ENCODE assay signal across 11 cellular contexts in the genomic region with DNA sequence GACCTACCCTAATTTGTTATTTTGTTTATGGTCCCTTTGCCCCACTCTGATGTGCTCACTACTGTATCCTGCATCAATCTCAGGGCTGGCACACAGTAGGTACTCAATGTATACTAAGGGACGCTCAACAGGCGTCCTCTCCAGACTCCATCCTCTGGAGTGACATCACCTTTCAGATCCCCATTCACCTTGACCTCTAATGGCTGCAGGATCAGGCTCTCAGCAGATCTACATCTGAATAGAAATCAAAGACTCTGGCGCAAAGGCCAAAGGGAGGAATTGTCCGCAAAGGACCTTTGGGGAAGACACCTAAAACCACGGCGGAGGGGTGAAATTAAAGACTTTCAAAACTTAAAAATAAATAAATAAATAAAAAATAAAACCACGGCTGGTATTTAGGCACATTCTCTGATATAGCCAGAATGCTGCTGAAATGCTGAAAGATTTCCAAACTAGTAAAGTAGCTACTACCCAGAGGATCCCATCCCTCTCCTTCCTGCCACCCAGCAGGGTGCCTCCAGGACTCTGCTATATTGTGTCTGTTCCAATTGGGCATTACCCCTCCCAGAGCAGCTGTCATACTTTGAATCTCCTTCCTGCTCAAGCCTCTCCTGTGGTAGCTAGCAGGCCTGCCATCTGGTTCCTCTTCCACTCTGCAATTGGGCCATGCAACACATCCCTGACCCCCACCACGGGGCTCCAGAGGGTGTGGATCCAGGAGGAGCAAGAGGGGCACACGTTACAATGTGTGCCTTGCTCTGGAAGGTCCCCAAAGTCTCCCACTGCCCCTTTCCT. TPM values are rescaled to one million over a fixed set of nuclear protein-coding genes. Genes with fewer than 3 reads are reported as not detected.
A peak's percentile ranks its signal among the peaks of the same experiment; 100 is the strongest.
DNase-seq lines count a peak whose midpoint lies in the region; ATAC-seq and TF ChIP-seq lines count a peak whose summit lies in the region.
"Had no signal": no experiment of that assay in that cellular context is flagged by ENCODE, and none has a peak within 500 bp of the region (broad histone marks: within the 10 kb centered on the region; RNA-seq: fewer than 3 reads in every experiment).

No MANE protein-coding gene starts in this region.

- H3K27me3 Mint-ChIP-seq in H9 (ENCODE audit: low read depth) = peaks cover 2% of the 10 kb centered on the region; the same call in 1 of the 2 replicates

- no peak overlapping the region for H3K56ac ChIP-seq in H9 (ENCODE audit: insufficient read length, low read depth, low read length)

- H3K4ac ChIP-seq in H9 (ENCODE audit: low read depth, low read length) = no peak overlapping the region

- no peak overlapping the region for H2BK20ac ChIP-seq in H9 (ENCODE audit: low read depth, low read length, poor library complexity, severe bottlenecking)

- no peak overlapping the region for H3K4me2 ChIP-seq in H9 (ENCODE audit: insufficient read depth, insufficient read length, low read length)

- H2BK15ac ChIP-seq in H9 (ENCODE audit: low read depth, low read length) = no peak overlapping the region

- H2BK5ac ChIP-seq in H9 (ENCODE audit: insufficient read length, low read length) = no peak overlapping the region

- H3K18ac ChIP-seq in H9 (ENCODE audit: insufficient read length, low read depth, low read length) = no peak overlapping the region

- H2AFZ ChIP-seq in H9 (ENCODE audit: low read length) = no peak overlapping the region

- peaks cover 15 to 22% (median 15%) of the 10 kb centered on the region in 3 experiments for H3K36me3 Mint-ChIP-seq in H9 (ENCODE audit: insufficient read depth in 1 of 3, low read depth in 3 of 3)
- H3K36me3 Mint-ChIP-seq: CD8-positive, alpha-beta T cell had no signal

- H3K23me2 ChIP-seq in H9 (ENCODE audit: insufficient read length, low read depth, low read length, poor library complexity, severe bottlenecking) = no peaks in the 10 kb centered on the region

- H3K4me3 Mint-ChIP-seq in H9 = peak overlapping the region in 1 of 2 experiments; percentile 36; a peak in 1 of 5 replicates
- H3K4me3 Mint-ChIP-seq: activated T-cell treated with anti-CD3 and anti-CD28 coated beads, Interleukin-2, amount 50 U/mL, for 4 hours; CD8-positive, alpha-beta T cell had no signal

- WGBS in H9 (ENCODE audit: extremely low coverage, insufficient read length, low lambda C conversion rate) = no CpG with 5 or more reads among the region's 9 CpGs

- H3K79me1 ChIP-seq in H9 (ENCODE audit: insufficient read depth, low read depth, low read length, poor library complexity, severe bottlenecking) = peaks cover 13% of the 10 kb centered on the region

- intact Hi-C loops in left colon (cut with DNase I, micrococcal nuclease) = no loop called here

- H3K9me3 ChIP-seq in H9 (ENCODE audit: control insufficient read depth, low read depth, low read length) (no peaks in the 10 kb centered on the region), SJCRH30 (replicated peaks) (no peaks in the 10 kb centered on the region)

- ATAC-seq in left colon (peak; percentile 33), HG03439 (IDR thresholded peaks at IDR 0.05; ENCODE audit: unreplicated experiment) (no peak), GM19328 (IDR thresholded peaks at IDR 0.05; ENCODE audit: unreplicated experiment) (no peak)
- ATAC-seq: activated T-cell treated with anti-CD3 and anti-CD28 coated beads, Interleukin-2, amount 50 U/mL, for 4 hours; CD8-positive, alpha-beta T cell had no signal

- no peak overlapping the region for H3K23ac ChIP-seq in H9 (ENCODE audit: insufficient read length, low read depth, low read length)

- no peak overlapping the region for H2AK5ac ChIP-seq in H9 (ENCODE audit: insufficient read length, low read length)

- no peak overlapping the region for H3K27ac ChIP-seq in H9 (ENCODE audit: insufficient read length, low read depth, low read length)
- H3K27ac ChIP-seq in SJCRH30 = peak overlapping the region; percentile 19; the same call in 1 of the 2 replicates

- H3K4me1 ChIP-seq in H9 (ENCODE audit: insufficient read depth, low read length) (peaks cover 21% of the 10 kb centered on the region), SJCRH30 (peaks cover 69% of the 10 kb centered on the region)

- H3K9ac ChIP-seq in H9 (ENCODE audit: extremely low read depth, insufficient read length, low read length) = no peak overlapping the region

- no peak overlapping the region for H4K8ac ChIP-seq in H9 (replicated peaks; ENCODE audit: insufficient read length, low read depth, low read length)

- H4K5ac ChIP-seq in H9 (ENCODE audit: insufficient read length, low read depth, low read length) = no peak overlapping the region

- no peak overlapping the region for H3T11ph ChIP-seq in H9 (ENCODE audit: low read length)

- H3K36me3 ChIP-seq in SJCRH30 = peaks cover 10% of the 10 kb centered on the region; the same call in 1 of the 2 replicates

- H3K4me1 Mint-ChIP-seq in H9 = peaks cover 52 to 54% of the 10 kb centered on the region in 2 experiments

- H3K27me3 ChIP-seq in H9 (ENCODE audit: insufficient read depth, low read length) = no peaks in the 10 kb centered on the region
- H3K27me3 ChIP-seq in SJCRH30 = no peaks in the 10 kb centered on the region

- peaks cover 3% of the 10 kb centered on the region; the same call in 1 of the 2 replicates for H3K79me2 ChIP-seq in H9 (ENCODE audit: insufficient read depth, low read length)

- peak overlapping the region in 2 of 3 experiments; percentile 68; a peak in 2 of 7 replicates for H3K27ac Mint-ChIP-seq in H9

- no peaks in the 10 kb centered on the region for H4K20me1 ChIP-seq in H9 (ENCODE audit: control insufficient read depth, insufficient read depth, insufficient read length)

- no peak overlapping the region for H2BK120ac ChIP-seq in H9 (ENCODE audit: low read depth, low read length, poor library complexity, severe bottlenecking)

- no peak overlapping the region for H3K4me3 ChIP-seq in SJCRH30

- H4K91ac ChIP-seq in H9 (ENCODE audit: insufficient read length, low read depth, low read length) = no peak overlapping the region

- no peak overlapping the region for H3K14ac ChIP-seq in H9 (ENCODE audit: insufficient read depth, low read length)

- no peak overlapping the region for H2BK12ac ChIP-seq in H9 (ENCODE audit: insufficient read length, low read depth, low read length)

- DNase-seq in DMS 273 treated with DMSO at 0.1 percent for 48 hours (lab: John Stamatoyannopoulos, UW) (peak; percentile 94), H9 (no peak), SJCRH30 (peak; percentile 72 to 83), left colon (peak in 1 of 2 donors; percentile 40), GM10266 (ENCODE audit: extremely low spot score) (no peak)
- DNase-seq: activated CD4-positive, CD25-positive, alpha-beta regulatory T cell treated with anti-CD3 and anti-CD28 coated beads, Interleukin-2, amount 50 U/mL, for 72 hours; activated T-cell treated with anti-CD3 and anti-CD28 coated beads, Interleukin-2, amount 50 U/mL, for 4 hours; CD8-positive, alpha-beta T cell; NK-92 treated with Interleukin-12 subunit alpha and Interleukin-12 subunit beta, amount 100 ng/mL, for 24 hours had no signal

- TF ChIP-seq CTCF in H9 (conservative IDR thresholded peaks at IDR 0.05) = no peak
- no peak for TF ChIP-seq CTCF in GM10266 (IDR thresholded peaks at IDR 0.05; ENCODE audit: control insufficient read depth, insufficient read depth, low read depth, missing control alignments)

- H3K9me3 Mint-ChIP-seq in H9 = no peaks in the 10 kb centered on the region; a peak in 2 of 5 replicates
- H3K9me3 Mint-ChIP-seq: activated T-cell treated with anti-CD3 and anti-CD28 coated beads, Interleukin-2, amount 50 U/mL, for 4 hours; CD8-positive, alpha-beta T cell had no signal

RNA-seq across cellular contexts. Expression of a gene that starts 6.1 kb away (rescaled TPM):
- 21.7 and 22.3 TPM in 2 replicates for total RNA-seq in H9 (2021)
- 22.1 and 22.9 TPM in 2 replicates for total RNA-seq in SJCRH30 (2014; rRNA removed; shearing (Covaris generic))
- total RNA-seq in left colon = 1 to 10 TPM; 5.6 to 8.3 TPM

RNA-seq across cellular contexts. Expression of a gene that starts 51.9 kb away (rescaled TPM):
- total RNA-seq in H9 (2021) (2.3 and 2.6 TPM in 2 replicates), left colon (under 1 TPM; 0.56 to 0.85 TPM)
- not detected in 2 replicates for total RNA-seq in SJCRH30 (2014; rRNA removed; shearing (Covaris generic))
- total RNA-seq: CD8-positive, alpha-beta T cell had no signal

RNA-seq across cellular contexts. Expression of a gene that starts 52.0 kb away (rescaled TPM):
- total RNA-seq in H9 (2021) (1.2 and 1.3 TPM in 2 replicates), left colon (1 to 10 TPM in 1 of 2 donors, under 1 TPM in 1; 0.67 to 1.6 TPM)
- total RNA-seq in SJCRH30 (2014; rRNA removed; shearing (Covaris generic)) = 0.04 TPM in 1 of 2 replicates, not detected in the other
- total RNA-seq: CD8-positive, alpha-beta T cell had no signal

Comparison
In these comparisons a context has a peak if more than half of its experiments do, and no peak if none do; other contexts are left out.
1. DNase-seq: peak in DMS 273 treated with DMSO at 0.1 percent for 48 hours (single experiment) and SJCRH30 (2 of 2); none in H9 (single experiment) and GM10266 (single experiment).